In genomic region chr17:6638046-6638908, GRCh38 we compare ENCODE assay signal across 12 cellular contexts.
DNase-seq lines count a peak whose midpoint lies in the region; ATAC-seq and TF ChIP-seq lines count a peak whose summit lies in the region.
"Had no signal": no experiment of that assay in that cellular context is flagged by ENCODE, and none has a peak within 500 bp of the region (broad histone marks: within the 10 kb centered on the region; RNA-seq: fewer than 3 reads in every experiment).

No MANE protein-coding gene starts in this region.

- peaks cover 6% of the 10 kb centered on the region for H3K4me1 ChIP-seq in parathyroid adenoma

- DNase-seq in T-helper 1 cell (no peak), MV-4-11 (lab: John Stamatoyannopoulos, UW) (peak; percentile 41), coronary artery (ENCODE audit: low spot score) (no peak), DMS153 treated with DMSO at 0.1 percent for 48 hours (lab: John Stamatoyannopoulos, UW; ENCODE audit: unreplicated experiment) (no peak), GM10248 (ENCODE audit: extremely low spot score) (no peak)
- DNase-seq: effector CD8-positive, alpha-beta T cell; KBM-7; NCI-H510A had no signal

- no peak overlapping the region for H2AFZ ChIP-seq in parathyroid adenoma

- no peak for ATAC-seq in HG03159 (IDR thresholded peaks at IDR 0.05; ENCODE audit: unreplicated experiment)

- H3K9ac ChIP-seq in parathyroid adenoma = no peak overlapping the region

- POLR2A ChIA-PET in GM10248 (lab: Yijun Ruan, JAX) = no interaction called here

- H3K9me3 ChIP-seq in parathyroid adenoma (ENCODE audit: control insufficient read depth, low read length) = no peaks in the 10 kb centered on the region
- H3K9me3 ChIP-seq: tibial artery had no signal

- no peak for TF ChIP-seq CTCF in coronary artery (IDR thresholded peaks at IDR 0.05)
- TF ChIP-seq CTCF in parathyroid adenoma (IDR thresholded peaks at IDR 0.05) = no peak
- no peak for TF ChIP-seq CTCF in GM10248 (IDR thresholded peaks at IDR 0.05; ENCODE audit: control extremely low read depth, extremely low read depth, low read depth, missing control alignments)

- H3K4me3 ChIP-seq in coronary artery = peak overlapping the region; percentile 86
- no peak overlapping the region for H3K4me3 ChIP-seq in parathyroid adenoma (ENCODE audit: low read depth, low read length)

- H3K36me3 Mint-ChIP-seq in T-helper 1 cell treated with Interleukin-12 subunit alpha and Interleukin-12 subunit beta and Interleukin-4 antibody, amounts not matched to agents 30 μg/mL and 1 μg/mL, for 36 hours (ENCODE audit: low read depth) = peaks cover 23% of the 10 kb centered on the region

- H3K27ac Mint-ChIP-seq in T-helper 1 cell treated with Interleukin-12 subunit alpha and Interleukin-12 subunit beta and Interleukin-4 antibody, amounts not matched to agents 30 μg/mL and 1 μg/mL, for 36 hours = peak overlapping the region; percentile 58

- H3K27me3 Mint-ChIP-seq in T-helper 1 cell treated with Interleukin-12 subunit alpha and Interleukin-12 subunit beta and Interleukin-4 antibody, amounts not matched to agents 30 μg/mL and 1 μg/mL, for 36 hours (ENCODE audit: low read depth) = no peaks in the 10 kb centered on the region

- H3K36me3 ChIP-seq in parathyroid adenoma (ENCODE audit: control insufficient read depth, insufficient read depth, low read length) = no peaks in the 10 kb centered on the region

- H3K27ac ChIP-seq in coronary artery = no peak overlapping the region
- H3K27ac ChIP-seq in parathyroid adenoma = no peak overlapping the region

- H3K4me2 ChIP-seq in parathyroid adenoma (ENCODE audit: low read length) = peak overlapping the region; percentile 98

- peak overlapping the region; percentile 48 for H3K4me3 Mint-ChIP-seq in T-helper 1 cell treated with Interleukin-12 subunit alpha and Interleukin-12 subunit beta and Interleukin-4 antibody, amounts not matched to agents 30 μg/mL and 1 μg/mL, for 36 hours

- H3K79me2 ChIP-seq in parathyroid adenoma = peaks cover 10% of the 10 kb centered on the region

- peaks cover 33% of the 10 kb centered on the region for H3K4me1 Mint-ChIP-seq in T-helper 1 cell treated with Interleukin-12 subunit alpha and Interleukin-12 subunit beta and Interleukin-4 antibody, amounts not matched to agents 30 μg/mL and 1 μg/mL, for 36 hours (ENCODE audit: low read depth)

- CTCF ChIA-PET in GM10248 (lab: Yijun Ruan, JAX) = interaction anchor here (0.9 to 2.1 kb wide), 2 partner anchors 10 to 165 kb away, joined by 3 to 9 read pairs; no protein-coding TSS in a partner anchor

- H3K27me3 ChIP-seq in parathyroid adenoma (ENCODE audit: control insufficient read depth, insufficient read depth, low read length) = no peaks in the 10 kb centered on the region
- H3K27me3 ChIP-seq: tibial artery had no signal

- no peaks in the 10 kb centered on the region for H3K9me3 Mint-ChIP-seq in T-helper 1 cell treated with Interleukin-12 subunit alpha and Interleukin-12 subunit beta and Interleukin-4 antibody, amounts not matched to agents 30 μg/mL and 1 μg/mL, for 36 hours
